9 cellular contexts compared by ENCODE assay signal in genomic region chr1:86913896-86914634, GRCh38. TPM values are rescaled to one million over a fixed set of nuclear protein-coding genes. Genes with fewer than 3 reads are reported as not detected.
DNase-seq lines count a peak whose midpoint lies in the region; ATAC-seq and TF ChIP-seq lines count a peak whose summit lies in the region.
"Had no signal": no experiment of that assay in that cellular context is flagged by ENCODE, and none has a peak within 500 bp of the region (broad histone marks: within the 10 kb centered on the region; RNA-seq: fewer than 3 reads in every experiment).

Gene SELENOF, minus strand, starts transcription at chr1:86914126. Its CDS starts 15 bp downstream, at chr1:86914111.

- H3K36me3 ChIP-seq in smooth muscle cell (ENCODE audit: low read depth), result no peaks in the 10 kb centered on the region

- POLR2A ChIA-PET in WTC11 (lab: Charles Lee), result interaction anchor here (0.6 to 2.9 kb wide), 8 partner anchors 10 to 416 kb away, joined by 3 to 30 read pairs (median 4); no protein-coding TSS in a partner anchor

- peak; percentile 100 for DNase-seq in AG09309 (ENCODE audit: low read depth)
- peak; percentile 99 for DNase-seq in NCI-H226
- DNase-seq in WTC11 (ENCODE audit: low spot score), result peak; percentile 100
- DNase-seq in caudate nucleus (lab: John Stamatoyannopoulos, UW), result peak; percentile 78 to 99 (median 97)
- peak; percentile 97 for DNase-seq in iPS-NIHi7 (ENCODE audit: extremely low spot score)
- peak; percentile 95 for DNase-seq in smooth muscle cell (lab: John Stamatoyannopoulos, UW; ENCODE audit: unreplicated experiment)

- no peak within 1 kb of the TSS for H3K27ac Mint-ChIP-seq in WTC11

- WGBS in smooth muscle cell (ENCODE audit: low lambda C conversion rate), result under 1% methylated on average over 36 of the region's 47 CpGs

- peaks cover 88% of the 10 kb centered on the region for H3K79me2 ChIP-seq in smooth muscle cell (ENCODE audit: low read depth)

- H4K20me1 ChIP-seq in smooth muscle cell (ENCODE audit: low read depth), result peaks cover 55% of the 10 kb centered on the region

- peak; percentile 85 for ATAC-seq in GM19023 (IDR thresholded peaks at IDR 0.05; ENCODE audit: unreplicated experiment)
- ATAC-seq in HG03196 (IDR thresholded peaks at IDR 0.05; ENCODE audit: unreplicated experiment), result peak; percentile 80
- peak; percentile 93 for ATAC-seq in WTC11

- H3K4me3 Mint-ChIP-seq in WTC11, result no peak within 1 kb of the TSS
- H3K4me3 Mint-ChIP-seq: T-helper 1 cell treated with Interleukin-12 subunit alpha and Interleukin-12 subunit beta and Interleukin-4 antibody, amounts not matched to agents 30 μg/mL and 1 μg/mL, for 36 hours had no signal

- H3K4me3 ChIP-seq in AG09309 (ENCODE audit: control insufficient read depth, low read depth, low read length), result peak within 1 kb of the TSS; percentile 89
- H3K4me3 ChIP-seq in smooth muscle cell, result peak within 1 kb of the TSS; percentile 85

- peaks cover 18% of the 10 kb centered on the region for H3K4me1 ChIP-seq in smooth muscle cell (ENCODE audit: low read depth)

- H3F3A ChIP-seq in smooth muscle cell (ENCODE audit: low read depth), result no peaks in the 10 kb centered on the region

- no peaks in the 10 kb centered on the region for H3K27me3 Mint-ChIP-seq in WTC11 (ENCODE audit: low read depth)

- no peaks in the 10 kb centered on the region for H3K9me3 ChIP-seq in smooth muscle cell (replicated peaks; ENCODE audit: low read depth)

- H3K4me1 Mint-ChIP-seq in WTC11, result peaks cover 32% of the 10 kb centered on the region

- TF ChIP-seq CTCF in AG09309 (IDR thresholded peaks at IDR 0.05; ENCODE audit: control insufficient read depth, insufficient read depth, low read depth, low read length, missing control alignments) (no peak), WTC11 (IDR thresholded peaks at IDR 0.05) (no peak), smooth muscle cell (IDR thresholded peaks at IDR 0.05; ENCODE audit: borderline replicate concordance, insufficient read depth, poor library complexity, severe bottlenecking) (no peak)

- H3K4me2 ChIP-seq in smooth muscle cell, result peak within 1 kb of the TSS; percentile 90

- H3K9me3 Mint-ChIP-seq in WTC11, result no peaks in the 10 kb centered on the region
- H3K9me3 Mint-ChIP-seq: T-helper 1 cell treated with Interleukin-12 subunit alpha and Interleukin-12 subunit beta and Interleukin-4 antibody, amounts not matched to agents 30 μg/mL and 1 μg/mL, for 36 hours had no signal

- peaks cover 23% of the 10 kb centered on the region for H3K36me3 Mint-ChIP-seq in WTC11

- H2AFZ ChIP-seq in smooth muscle cell (ENCODE audit: low read depth), result peak within 1 kb of the TSS; percentile 92

- peak within 1 kb of the TSS; percentile 95 for H3K9ac ChIP-seq in smooth muscle cell (ENCODE audit: low read depth)

- peak within 1 kb of the TSS; percentile 97 for H3K27ac ChIP-seq in caudate nucleus (ENCODE audit: low read depth, low read length)
- H3K27ac ChIP-seq in smooth muscle cell (ENCODE audit: low read depth), result peak within 1 kb of the TSS; percentile 97

- CTCF ChIA-PET in WTC11 (lab: Charles Lee), result interaction anchor here (0.7 to 2.3 kb wide), 8 partner anchors 13 to 209 kb away, joined by 3 to 10 read pairs (median 7); partner anchors contain the start of gene SH3GLB1

- no peaks in the 10 kb centered on the region for H3K27me3 ChIP-seq in smooth muscle cell (ENCODE audit: low read depth)

TF ChIP-seq in WTC11, 78 proteins besides CTCF, POLR2A, EP300 and RAD21 (continues in another document):
- TF ChIP-seq HMGA2 (CRISPR knock-in tag; IDR thresholded peaks at IDR 0.05) (no peak), FOXP1 (CRISPR knock-in tag; IDR thresholded peaks at IDR 0.05; ENCODE audit: borderline replicate concordance) (peak; percentile 36; the same call in 1 of the 2 replicates), SP1 (CRISPR knock-in tag; conservative IDR thresholded peaks at IDR 0.05) (peak; percentile 55), NR3C1 (CRISPR knock-in tag; conservative IDR thresholded peaks at IDR 0.05; ENCODE audit: low read depth) (no peak), IRF1 (CRISPR knock-in tag; IDR thresholded peaks at IDR 0.05) (no peak), USF1 (CRISPR knock-in tag; IDR thresholded peaks at IDR 0.05) (0 out of 2 replicates have a peak, but pooled peaks have one; percentile 21), TEAD1 (CRISPR knock-in tag; IDR thresholded peaks at IDR 0.05) (0 out of 2 replicates have a peak, but pooled peaks have one; percentile 32), STAT6 (CRISPR knock-in tag; conservative IDR thresholded peaks at IDR 0.05; ENCODE audit: low read depth) (no peak), TEAD4 (CRISPR knock-in tag; IDR thresholded peaks at IDR 0.05) (peak; percentile 37; the same call in 1 of the 2 replicates), MAX (CRISPR knock-in tag; IDR thresholded peaks at IDR 0.05) (peak; percentile 46; the same call in 1 of the 2 replicates), FOXP4 (CRISPR knock-in tag; IDR thresholded peaks at IDR 0.05) (no peak), MYBL2 (CRISPR knock-in tag; IDR thresholded peaks at IDR 0.05) (no peak), KAT7 (CRISPR knock-in tag; IDR thresholded peaks at IDR 0.05; ENCODE audit: borderline replicate concordance) (no peak), PREB (CRISPR knock-in tag; IDR thresholded peaks at IDR 0.05; ENCODE audit: borderline replicate concordance) (no peak)

RNA-seq across cellular contexts. Expression of gene SELENOF, which starts in this region (rescaled TPM):
- total RNA-seq in WTC11 (2021) (152 to 156 TPM (median 156 TPM) in 3 replicates), smooth muscle cell (252 and 289 TPM in 2 replicates)
- 183 and 185 TPM in 2 replicates for polyA plus RNA-seq in smooth muscle cell

Comparison
In these comparisons a context has a peak if more than half of its experiments do, and no peak if none do; other contexts are left out.
1. Peak in every context shown above with its lines: DNase-seq, ATAC-seq, H3K4me3 ChIP-seq and H3K27ac ChIP-seq.